Comparison of ENCODE assay signal across 1 cellular context in the genomic region with DNA sequence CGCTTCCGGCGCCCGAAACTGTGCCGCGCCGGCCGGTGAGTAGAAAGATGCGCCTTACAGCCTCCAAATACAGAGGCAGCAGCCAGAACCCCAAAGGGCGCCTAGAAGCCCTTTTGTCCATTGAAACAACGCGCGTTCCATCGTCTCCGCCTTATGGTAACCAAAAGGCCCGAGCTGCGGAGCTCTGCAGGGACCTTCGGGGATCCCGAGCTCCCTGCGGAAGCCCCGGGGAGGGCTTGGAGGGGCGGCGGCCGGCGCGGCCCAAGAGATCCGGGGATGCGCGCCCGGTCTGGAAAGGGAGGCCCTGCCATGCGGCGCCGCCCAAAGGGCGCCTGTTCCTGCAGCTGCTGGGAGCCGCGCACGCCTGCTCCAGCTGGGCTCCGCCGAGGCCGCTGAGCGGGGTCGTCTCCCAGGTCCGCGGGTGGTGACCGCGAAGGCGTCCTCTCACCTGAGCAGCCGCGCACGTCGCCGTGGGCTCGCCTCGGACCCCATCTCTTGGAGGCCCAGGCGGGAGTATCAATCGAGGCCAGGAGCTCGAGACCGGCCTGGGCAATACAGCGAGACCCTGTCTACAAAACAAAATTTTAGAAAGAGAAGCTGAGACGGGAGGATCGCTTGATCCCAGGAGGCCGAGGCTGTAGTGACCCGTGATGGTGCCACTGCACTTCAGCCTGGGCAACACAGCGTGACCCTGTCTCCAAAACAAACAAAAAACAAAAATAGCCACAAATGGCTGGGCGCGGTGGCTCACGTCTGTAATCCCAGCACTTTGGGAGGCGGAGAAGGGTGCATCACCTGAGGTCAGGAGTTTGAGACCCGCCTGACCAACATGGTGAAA.
TF ChIP-seq lines count a peak whose summit lies in the region.

No MANE protein-coding gene starts in this region.

TF ChIP-seq in HepG2, 621 proteins besides CTCF, POLR2A, EP300 and RAD21 (continued from another document and continues in another):
- TF ChIP-seq, protein P1, sequence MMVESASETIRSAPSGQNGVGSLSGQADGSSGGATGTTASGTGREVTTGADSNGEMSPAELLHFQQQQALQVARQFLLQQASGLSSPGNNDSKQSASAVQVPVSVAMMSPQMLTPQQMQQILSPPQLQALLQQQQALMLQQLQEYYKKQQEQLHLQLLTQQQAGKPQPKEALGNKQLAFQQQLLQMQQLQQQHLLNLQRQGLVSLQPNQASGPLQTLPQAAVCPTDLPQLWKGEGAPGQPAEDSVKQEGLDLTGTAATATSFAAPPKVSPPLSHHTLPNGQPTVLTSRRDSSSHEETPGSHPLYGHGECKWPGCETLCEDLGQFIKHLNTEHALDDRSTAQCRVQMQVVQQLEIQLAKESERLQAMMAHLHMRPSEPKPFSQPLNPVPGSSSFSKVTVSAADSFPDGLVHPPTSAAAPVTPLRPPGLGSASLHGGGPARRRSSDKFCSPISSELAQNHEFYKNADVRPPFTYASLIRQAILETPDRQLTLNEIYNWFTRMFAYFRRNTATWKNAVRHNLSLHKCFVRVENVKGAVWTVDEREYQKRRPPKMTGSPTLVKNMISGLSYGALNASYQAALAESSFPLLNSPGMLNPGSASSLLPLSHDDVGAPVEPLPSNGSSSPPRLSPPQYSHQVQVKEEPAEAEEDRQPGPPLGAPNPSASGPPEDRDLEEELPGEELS (CRISPR knock-in tag; IDR thresholded peaks at IDR 0.05), result peak; percentile 93
- TF ChIP-seq NCOR1 (IDR thresholded peaks at IDR 0.05; ENCODE audit: borderline replicate concordance, low read length), result no peak
- TF ChIP-seq ZNF20 (CRISPR knock-in tag; IDR thresholded peaks at IDR 0.05), result no peak
- TF ChIP-seq HNF4A (CRISPR knock-in tag; IDR thresholded peaks at IDR 0.05), result 0 out of 2 replicates have a peak, but pooled peaks have one; percentile 2
- peak; percentile 61 for TF ChIP-seq POGZ (CRISPR knock-in tag; IDR thresholded peaks at IDR 0.05)
- peak; percentile 65; the same call in 1 of the 2 replicates for TF ChIP-seq KAT8 (CRISPR knock-in tag; IDR thresholded peaks at IDR 0.05)
- TF ChIP-seq ZNF780A (CRISPR knock-in tag; IDR thresholded peaks at IDR 0.05), result peak; percentile 69
- no peak for TF ChIP-seq ZSCAN12 (CRISPR knock-in tag; IDR thresholded peaks at IDR 0.05)
- no peak for TF ChIP-seq ZNF432 (CRISPR knock-in tag; IDR thresholded peaks at IDR 0.05; ENCODE audit: borderline replicate concordance)
- no peak for TF ChIP-seq ZFP36L2 (CRISPR knock-in tag; IDR thresholded peaks at IDR 0.05)
- peak; percentile 86 for TF ChIP-seq ZFY (CRISPR knock-in tag; IDR thresholded peaks at IDR 0.05)
- peak; percentile 17 for TF ChIP-seq ZFP37 (CRISPR knock-in tag; IDR thresholded peaks at IDR 0.05; ENCODE audit: borderline replicate concordance)
- TF ChIP-seq, protein P2, sequence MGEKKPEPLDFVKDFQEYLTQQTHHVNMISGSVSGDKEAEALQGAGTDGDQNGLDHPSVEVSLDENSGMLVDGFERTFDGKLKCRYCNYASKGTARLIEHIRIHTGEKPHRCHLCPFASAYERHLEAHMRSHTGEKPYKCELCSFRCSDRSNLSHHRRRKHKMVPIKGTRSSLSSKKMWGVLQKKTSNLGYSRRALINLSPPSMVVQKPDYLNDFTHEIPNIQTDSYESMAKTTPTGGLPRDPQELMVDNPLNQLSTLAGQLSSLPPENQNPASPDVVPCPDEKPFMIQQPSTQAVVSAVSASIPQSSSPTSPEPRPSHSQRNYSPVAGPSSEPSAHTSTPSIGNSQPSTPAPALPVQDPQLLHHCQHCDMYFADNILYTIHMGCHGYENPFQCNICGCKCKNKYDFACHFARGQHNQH (CRISPR knock-in tag; IDR thresholded peaks at IDR 0.05), result peak; percentile 1; the same call in 1 of the 2 replicates
- TF ChIP-seq MYC (CRISPR knock-in tag; IDR thresholded peaks at IDR 0.05; ENCODE audit: borderline replicate concordance), result peak; percentile 59; the same call in 1 of the 2 replicates
- peak; percentile 7 for TF ChIP-seq XRCC5 (optimal IDR thresholded peaks at IDR 0.05; ENCODE audit: low read length)
- TF ChIP-seq, protein P3, sequence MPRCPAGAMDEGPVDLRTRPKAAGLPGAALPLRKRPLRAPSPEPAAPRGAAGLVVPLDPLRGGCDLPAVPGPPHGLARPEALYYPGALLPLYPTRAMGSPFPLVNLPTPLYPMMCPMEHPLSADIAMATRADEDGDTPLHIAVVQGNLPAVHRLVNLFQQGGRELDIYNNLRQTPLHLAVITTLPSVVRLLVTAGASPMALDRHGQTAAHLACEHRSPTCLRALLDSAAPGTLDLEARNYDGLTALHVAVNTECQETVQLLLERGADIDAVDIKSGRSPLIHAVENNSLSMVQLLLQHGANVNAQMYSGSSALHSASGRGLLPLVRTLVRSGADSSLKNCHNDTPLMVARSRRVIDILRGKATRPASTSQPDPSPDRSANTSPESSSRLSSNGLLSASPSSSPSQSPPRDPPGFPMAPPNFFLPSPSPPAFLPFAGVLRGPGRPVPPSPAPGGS (CRISPR knock-in tag; IDR thresholded peaks at IDR 0.05), result peak; percentile 36; the same call in 1 of the 2 replicates
- peak; percentile 47 for TF ChIP-seq ZNF788 (CRISPR knock-in tag; IDR thresholded peaks at IDR 0.05; ENCODE audit: borderline replicate concordance)
- peak; percentile 99 for TF ChIP-seq MTF2 (CRISPR knock-in tag; IDR thresholded peaks at IDR 0.05; ENCODE audit: borderline replicate concordance)
- peak; percentile 84 for TF ChIP-seq ZBTB7B (CRISPR knock-in tag; IDR thresholded peaks at IDR 0.05)
- TF ChIP-seq MED13 (CRISPR knock-in tag; IDR thresholded peaks at IDR 0.05), result peak; percentile 12; the same call in 1 of the 2 replicates
- no peak for TF ChIP-seq ZNF577 (CRISPR knock-in tag; IDR thresholded peaks at IDR 0.05; ENCODE audit: borderline replicate concordance, low read depth)
- peak; percentile 75 for TF ChIP-seq SP5 (CRISPR knock-in tag; IDR thresholded peaks at IDR 0.05; ENCODE audit: borderline replicate concordance, low read depth)
- TF ChIP-seq, protein P4, sequence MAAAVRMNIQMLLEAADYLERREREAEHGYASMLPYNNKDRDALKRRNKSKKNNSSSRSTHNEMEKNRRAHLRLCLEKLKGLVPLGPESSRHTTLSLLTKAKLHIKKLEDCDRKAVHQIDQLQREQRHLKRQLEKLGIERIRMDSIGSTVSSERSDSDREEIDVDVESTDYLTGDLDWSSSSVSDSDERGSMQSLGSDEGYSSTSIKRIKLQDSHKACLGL (CRISPR knock-in tag; IDR thresholded peaks at IDR 0.05), result peak; percentile 84
- TF ChIP-seq SIN3A (IDR thresholded peaks at IDR 0.05; ENCODE audit: borderline replicate concordance, low read depth, low read length), result peak; percentile 79; the same call in 1 of the 2 replicates
- peak; percentile 60; the same call in 1 of the 2 replicates for TF ChIP-seq ZNF598 (CRISPR knock-in tag; IDR thresholded peaks at IDR 0.05; ENCODE audit: borderline replicate concordance)
- TF ChIP-seq, protein P5, sequence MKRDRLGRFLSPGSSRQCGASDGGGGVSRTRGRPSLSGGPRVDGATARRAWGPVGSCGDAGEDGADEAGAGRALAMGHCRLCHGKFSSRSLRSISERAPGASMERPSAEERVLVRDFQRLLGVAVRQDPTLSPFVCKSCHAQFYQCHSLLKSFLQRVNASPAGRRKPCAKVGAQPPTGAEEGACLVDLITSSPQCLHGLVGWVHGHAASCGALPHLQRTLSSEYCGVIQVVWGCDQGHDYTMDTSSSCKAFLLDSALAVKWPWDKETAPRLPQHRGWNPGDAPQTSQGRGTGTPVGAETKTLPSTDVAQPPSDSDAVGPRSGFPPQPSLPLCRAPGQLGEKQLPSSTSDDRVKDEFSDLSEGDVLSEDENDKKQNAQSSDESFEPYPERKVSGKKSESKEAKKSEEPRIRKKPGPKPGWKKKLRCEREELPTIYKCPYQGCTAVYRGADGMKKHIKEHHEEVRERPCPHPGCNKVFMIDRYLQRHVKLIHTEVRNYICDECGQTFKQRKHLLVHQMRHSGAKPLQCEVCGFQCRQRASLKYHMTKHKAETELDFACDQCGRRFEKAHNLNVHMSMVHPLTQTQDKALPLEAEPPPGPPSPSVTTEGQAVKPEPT (CRISPR knock-in tag; IDR thresholded peaks at IDR 0.05; ENCODE audit: low read depth), result no peak; the same call in 1 of the 2 replicates
- TF ChIP-seq ZNF550 (CRISPR knock-in tag; IDR thresholded peaks at IDR 0.05; ENCODE audit: borderline replicate concordance), result 0 out of 2 replicates have a peak, but pooled peaks have one; percentile 24
- TF ChIP-seq ATF7-NPFF (CRISPR knock-in tag; IDR thresholded peaks at IDR 0.05; ENCODE audit: low read depth), result peak; percentile 1
- TF ChIP-seq ZC3H13 (CRISPR knock-in tag; IDR thresholded peaks at IDR 0.05), result 0 out of 2 replicates have a peak, but pooled peaks have one; percentile 35
- TF ChIP-seq, protein P6, sequence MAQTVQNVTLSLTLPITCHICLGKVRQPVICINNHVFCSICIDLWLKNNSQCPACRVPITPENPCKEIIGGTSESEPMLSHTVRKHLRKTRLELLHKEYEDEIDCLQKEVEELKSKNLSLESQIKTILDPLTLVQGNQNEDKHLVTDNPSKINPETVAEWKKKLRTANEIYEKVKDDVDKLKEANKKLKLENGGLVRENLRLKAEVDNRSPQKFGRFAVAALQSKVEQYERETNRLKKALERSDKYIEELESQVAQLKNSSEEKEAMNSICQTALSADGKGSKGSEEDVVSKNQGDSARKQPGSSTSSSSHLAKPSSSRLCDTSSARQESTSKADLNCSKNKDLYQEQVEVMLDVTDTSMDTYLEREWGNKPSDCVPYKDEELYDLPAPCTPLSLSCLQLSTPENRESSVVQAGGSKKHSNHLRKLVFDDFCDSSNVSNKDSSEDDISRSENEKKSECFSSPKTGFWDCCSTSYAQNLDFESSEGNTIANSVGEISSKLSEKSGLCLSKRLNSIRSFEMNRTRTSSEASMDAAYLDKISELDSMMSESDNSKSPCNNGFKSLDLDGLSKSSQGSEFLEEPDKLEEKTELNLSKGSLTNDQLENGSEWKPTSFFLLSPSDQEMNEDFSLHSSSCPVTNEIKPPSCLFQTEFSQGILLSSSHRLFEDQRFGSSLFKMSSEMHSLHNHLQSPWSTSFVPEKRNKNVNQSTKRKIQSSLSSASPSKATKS (CRISPR knock-in tag; IDR thresholded peaks at IDR 0.05), result peak; percentile 14; the same call in 1 of the 2 replicates
- TF ChIP-seq MED1 (CRISPR knock-in tag; IDR thresholded peaks at IDR 0.05), result peak; percentile 54; the same call in 1 of the 2 replicates
- TF ChIP-seq ZNF124 (CRISPR knock-in tag; IDR thresholded peaks at IDR 0.05), result no peak
- 0 out of 2 replicates have a peak, but pooled peaks have one; percentile 14 for TF ChIP-seq MTA1 (CRISPR knock-in tag; IDR thresholded peaks at IDR 0.05; ENCODE audit: borderline replicate concordance)
- TF ChIP-seq NFIC (IDR thresholded peaks at IDR 0.05; ENCODE audit: low read length), result 0 out of 2 replicates have a peak, but pooled peaks have one; percentile 38
- TF ChIP-seq, protein P7, sequence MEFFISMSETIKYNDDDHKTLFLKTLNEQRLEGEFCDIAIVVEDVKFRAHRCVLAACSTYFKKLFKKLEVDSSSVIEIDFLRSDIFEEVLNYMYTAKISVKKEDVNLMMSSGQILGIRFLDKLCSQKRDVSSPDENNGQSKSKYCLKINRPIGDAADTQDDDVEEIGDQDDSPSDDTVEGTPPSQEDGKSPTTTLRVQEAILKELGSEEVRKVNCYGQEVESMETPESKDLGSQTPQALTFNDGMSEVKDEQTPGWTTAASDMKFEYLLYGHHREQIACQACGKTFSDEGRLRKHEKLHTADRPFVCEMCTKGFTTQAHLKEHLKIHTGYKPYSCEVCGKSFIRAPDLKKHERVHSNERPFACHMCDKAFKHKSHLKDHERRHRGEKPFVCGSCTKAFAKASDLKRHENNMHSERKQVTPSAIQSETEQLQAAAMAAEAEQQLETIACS (CRISPR knock-in tag; IDR thresholded peaks at IDR 0.05), result peak; percentile 60
- TF ChIP-seq SOX6 (IDR thresholded peaks at IDR 0.05), result no peak
- TF ChIP-seq SOX6 (CRISPR knock-in tag; IDR thresholded peaks at IDR 0.05), result peak; percentile 39
- peak; percentile 94 for TF ChIP-seq ZNF564 (CRISPR knock-in tag; IDR thresholded peaks at IDR 0.05)
- TF ChIP-seq, protein P8, sequence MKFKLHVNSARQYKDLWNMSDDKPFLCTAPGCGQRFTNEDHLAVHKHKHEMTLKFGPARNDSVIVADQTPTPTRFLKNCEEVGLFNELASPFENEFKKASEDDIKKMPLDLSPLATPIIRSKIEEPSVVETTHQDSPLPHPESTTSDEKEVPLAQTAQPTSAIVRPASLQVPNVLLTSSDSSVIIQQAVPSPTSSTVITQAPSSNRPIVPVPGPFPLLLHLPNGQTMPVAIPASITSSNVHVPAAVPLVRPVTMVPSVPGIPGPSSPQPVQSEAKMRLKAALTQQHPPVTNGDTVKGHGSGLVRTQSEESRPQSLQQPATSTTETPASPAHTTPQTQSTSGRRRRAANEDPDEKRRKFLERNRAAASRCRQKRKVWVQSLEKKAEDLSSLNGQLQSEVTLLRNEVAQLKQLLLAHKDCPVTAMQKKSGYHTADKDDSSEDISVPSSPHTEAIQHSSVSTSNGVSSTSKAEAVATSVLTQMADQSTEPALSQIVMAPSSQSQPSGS (CRISPR knock-in tag; IDR thresholded peaks at IDR 0.05), result no peak
- TF ChIP-seq, protein P9, sequence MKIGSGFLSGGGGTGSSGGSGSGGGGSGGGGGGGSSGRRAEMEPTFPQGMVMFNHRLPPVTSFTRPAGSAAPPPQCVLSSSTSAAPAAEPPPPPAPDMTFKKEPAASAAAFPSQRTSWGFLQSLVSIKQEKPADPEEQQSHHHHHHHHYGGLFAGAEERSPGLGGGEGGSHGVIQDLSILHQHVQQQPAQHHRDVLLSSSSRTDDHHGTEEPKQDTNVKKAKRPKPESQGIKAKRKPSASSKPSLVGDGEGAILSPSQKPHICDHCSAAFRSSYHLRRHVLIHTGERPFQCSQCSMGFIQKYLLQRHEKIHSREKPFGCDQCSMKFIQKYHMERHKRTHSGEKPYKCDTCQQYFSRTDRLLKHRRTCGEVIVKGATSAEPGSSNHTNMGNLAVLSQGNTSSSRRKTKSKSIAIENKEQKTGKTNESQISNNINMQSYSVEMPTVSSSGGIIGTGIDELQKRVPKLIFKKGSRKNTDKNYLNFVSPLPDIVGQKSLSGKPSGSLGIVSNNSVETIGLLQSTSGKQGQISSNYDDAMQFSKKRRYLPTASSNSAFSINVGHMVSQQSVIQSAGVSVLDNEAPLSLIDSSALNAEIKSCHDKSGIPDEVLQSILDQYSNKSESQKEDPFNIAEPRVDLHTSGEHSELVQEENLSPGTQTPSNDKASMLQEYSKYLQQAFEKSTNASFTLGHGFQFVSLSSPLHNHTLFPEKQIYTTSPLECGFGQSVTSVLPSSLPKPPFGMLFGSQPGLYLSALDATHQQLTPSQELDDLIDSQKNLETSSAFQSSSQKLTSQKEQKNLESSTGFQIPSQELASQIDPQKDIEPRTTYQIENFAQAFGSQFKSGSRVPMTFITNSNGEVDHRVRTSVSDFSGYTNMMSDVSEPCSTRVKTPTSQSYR (CRISPR knock-in tag; IDR thresholded peaks at IDR 0.05; ENCODE audit: borderline replicate concordance), result peak; percentile 7; the same call in 1 of the 2 replicates
- TF ChIP-seq RORA (CRISPR knock-in tag; IDR thresholded peaks at IDR 0.05), result no peak
- 0 out of 2 replicates have a peak, but pooled peaks have one; percentile 21 for TF ChIP-seq HOXD1 (CRISPR knock-in tag; IDR thresholded peaks at IDR 0.05)
- peak; percentile 69 for TF ChIP-seq RXRA (CRISPR knock-in tag; IDR thresholded peaks at IDR 0.05)
- peak; percentile 15; the same call in 1 of the 2 replicates for TF ChIP-seq TCF7 (IDR thresholded peaks at IDR 0.05; ENCODE audit: low read depth)
